In genomic region chr1:113013823-113014222, GRCh38 we compare ENCODE assay signal across 24 cellular contexts.
"Had no signal": no experiment of that assay in that cellular context is flagged by ENCODE, and none has a peak within 500 bp of the region (broad histone marks: within the 10 kb centered on the region; RNA-seq: fewer than 3 reads in every experiment).

No MANE protein-coding gene starts in this region.

- DNase-seq: activated CD4-positive, alpha-beta T cell treated with anti-CD3 and anti-CD28 coated beads for 4 hours; activated CD4-positive, alpha-beta T cell treated with anti-CD3 and anti-CD28 coated beads, Interleukin-2, amount 50 U/mL, for 4 hours; activated CD8-positive, alpha-beta memory T cell treated with anti-CD3 and anti-CD28 coated beads, Interleukin-2, amount 10 ng/mL, durations not matched to agents 7 days and 5 days; activated effector memory CD4-positive, alpha-beta T cell treated with anti-CD3 and anti-CD28 coated beads, Interleukin-2, amount 50 U/mL, for 16 hours; activated naive CD4-positive, alpha-beta T cell treated with anti-CD3 and anti-CD28 coated beads for 36 hours; activated T-cell treated with anti-CD3 and anti-CD28 coated beads, Interleukin-2, amount 50 U/mL, for 4 hours; brain microvascular endothelial cell; MG63; NCI-H1105; NCI-H1436; NCI-H1694 treated with DMSO at 0.1 percent for 48 hours; NCI-H2029 treated with DMSO at 0.1 percent for 48 hours; NCI-H510A treated with DMSO at 0.1 percent for 48 hours; NCI-H69; NK-92 treated with Interleukin-12 subunit alpha and Interleukin-12 subunit beta, amount 100 ng/mL, for 24 hours; OCI-M1; SHP77; T-helper 17 cell; WERI-Rb-1 had no signal

- H3K4me3 ChIP-seq: cardiac muscle cell, MG63, SJSA1 had no signal

- H3K9me3 ChIP-seq: MG63, SJSA1 had no signal

- H3K9me3 Mint-ChIP-seq: activated naive CD4-positive, alpha-beta T cell treated with anti-CD3 and anti-CD28 coated beads for 36 hours; activated T-cell treated with anti-CD3 and anti-CD28 coated beads, Interleukin-2, amount 50 U/mL, for 4 hours had no signal

- H3K36me3 ChIP-seq: brain microvascular endothelial cell, cardiac muscle cell, SJSA1, WERI-Rb-1 had no signal

- H3K4me3 Mint-ChIP-seq: activated CD8-positive, alpha-beta memory T cell treated with anti-CD3 and anti-CD28 coated beads, Interleukin-2, amount 10 ng/mL, durations not matched to agents 7 days and 5 days; activated naive CD4-positive, alpha-beta T cell treated with anti-CD3 and anti-CD28 coated beads for 36 hours; activated naive CD8-positive, alpha-beta T cell; activated T-cell treated with anti-CD3 and anti-CD28 coated beads, Interleukin-2, amount 50 U/mL, for 4 hours; T-helper 17 cell had no signal

- FAIRE-seq: RCC 7860 had no signal

- H3K4me1 Mint-ChIP-seq: activated CD8-positive, alpha-beta memory T cell treated with anti-CD3 and anti-CD28 coated beads, Interleukin-2, amount 10 ng/mL, durations not matched to agents 7 days and 5 days; T-helper 17 cell had no signal

- H3K4me1 ChIP-seq: SJSA1 had no signal

- H3K27ac Mint-ChIP-seq: activated CD8-positive, alpha-beta memory T cell treated with anti-CD3 and anti-CD28 coated beads, Interleukin-2, amount 10 ng/mL, durations not matched to agents 7 days and 5 days; activated naive CD4-positive, alpha-beta T cell treated with anti-CD3 and anti-CD28 coated beads for 36 hours; activated naive CD8-positive, alpha-beta T cell; T-helper 17 cell had no signal

- H3K27me3 ChIP-seq: brain microvascular endothelial cell, cardiac muscle cell, MG63, SJSA1 had no signal

- H3K27me3 Mint-ChIP-seq: activated CD8-positive, alpha-beta memory T cell treated with anti-CD3 and anti-CD28 coated beads, Interleukin-2, amount 10 ng/mL, durations not matched to agents 7 days and 5 days; activated naive CD8-positive, alpha-beta T cell; T-helper 17 cell had no signal

- H3K27ac ChIP-seq: brain microvascular endothelial cell, SJSA1, WERI-Rb-1 had no signal

- ATAC-seq: activated CD4-positive, CD25-positive, alpha-beta regulatory T cell treated with anti-CD3 and anti-CD28 coated beads, Interleukin-2, amount 50 U/mL, for 24 hours; activated CD8-positive, alpha-beta memory T cell treated with anti-CD3 and anti-CD28 coated beads, Interleukin-2, amount 10 ng/mL, durations not matched to agents 7 days and 5 days; activated T-cell treated with anti-CD3 and anti-CD28 coated beads, Interleukin-2, amount 50 U/mL, for 4 hours; T-helper 17 cell had no signal
